31 cellular contexts compared by ENCODE assay signal in the genomic region with DNA sequence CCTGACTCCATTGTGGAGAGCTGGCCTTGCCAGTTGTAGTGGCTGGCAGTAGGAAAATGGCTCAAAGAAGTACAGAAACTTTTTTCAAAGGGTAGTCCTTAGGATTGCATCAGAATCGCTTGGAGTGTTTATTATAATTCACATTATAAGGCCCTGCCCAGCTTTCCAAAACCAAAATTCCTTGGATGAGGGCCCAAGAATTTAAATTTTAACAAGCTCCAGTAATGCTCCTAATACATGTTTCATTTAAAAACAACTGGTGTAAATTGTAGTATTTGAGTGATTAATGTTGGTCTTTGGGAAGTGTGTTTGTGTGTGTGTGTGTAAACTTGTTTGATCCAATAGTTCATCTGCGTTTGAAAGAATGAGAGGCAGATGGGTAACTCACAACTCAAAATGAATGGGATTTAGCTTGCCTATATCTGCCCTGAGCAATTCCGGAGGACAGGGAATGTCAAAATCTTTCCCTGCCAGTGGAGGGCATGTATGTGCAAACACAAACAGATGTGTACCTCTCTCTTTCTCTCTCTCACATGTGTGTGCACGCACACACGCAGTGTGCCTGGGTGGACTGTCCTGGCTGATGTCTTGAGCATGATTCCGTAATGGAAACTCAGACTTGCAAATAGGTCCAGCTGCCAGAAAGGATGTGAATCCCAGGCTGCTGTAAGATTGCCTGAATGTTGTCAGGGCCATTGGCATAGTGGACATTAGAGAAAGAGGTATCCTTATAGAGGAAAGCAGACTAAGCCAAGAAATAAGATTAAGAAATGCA.
A peak's percentile ranks its signal among the peaks of the same experiment; 100 is the strongest.
DNase-seq lines count a peak whose midpoint lies in the region; ATAC-seq and TF ChIP-seq lines count a peak whose summit lies in the region.
"Had no signal": no experiment of that assay in that cellular context is flagged by ENCODE, and none has a peak within 500 bp of the region (broad histone marks: within the 10 kb centered on the region; RNA-seq: fewer than 3 reads in every experiment).

No MANE protein-coding gene starts in this region.

- peaks cover 0 to 39% (median 28%) of the 10 kb centered on the region in 4 donors for H3K4me1 ChIP-seq in sigmoid colon
- H3K4me1 ChIP-seq: BE2C, Peyer's patch had no signal

- no peak overlapping the region for H3K4me3 Mint-ChIP-seq in stimulated activated effector memory CD8-positive, alpha-beta T cell treated with anti-CD3 and anti-CD28 coated beads, Interleukin-12 subunit alpha, Interleukin-12 subunit beta, amount 100 ng/mL, for 72 hours
- H3K4me3 Mint-ChIP-seq: activated CD4-positive, alpha-beta memory T cell treated with anti-CD3 and anti-CD28 coated beads, Interleukin-2, amount 10 ng/mL, durations not matched to agents 7 days and 5 days; activated naive CD4-positive, alpha-beta T cell treated with anti-CD3 and anti-CD28 coated beads, Interleukin-2, amount 10 ng/mL, durations not matched to agents 7 days and 5 days; CD8-positive, alpha-beta memory T cell; GM23338; naive thymus-derived CD8-positive, alpha-beta T cell; stimulated activated naive B cell treated with anti-CD40 and anti-IgM and Interleukin-4, amounts not matched to agents 10 μg/mL and 1 μg/mL and 100 μg/mL, for 72 hours; T-helper 2 cell treated with Interferon-gamma antibody and Interleukin-4, amounts not matched to agents 5 μg/mL and 100 μg/mL, for 36 hours had no signal

- peaks cover 12% of the 10 kb centered on the region for H3K9me3 Mint-ChIP-seq in stimulated activated effector memory CD8-positive, alpha-beta T cell treated with anti-CD3 and anti-CD28 coated beads, Interleukin-12 subunit alpha, Interleukin-12 subunit beta, amount 100 ng/mL, for 72 hours
- H3K9me3 Mint-ChIP-seq: activated CD4-positive, alpha-beta memory T cell treated with anti-CD3 and anti-CD28 coated beads, Interleukin-2, amount 10 ng/mL, durations not matched to agents 7 days and 5 days; activated naive CD4-positive, alpha-beta T cell treated with anti-CD3 and anti-CD28 coated beads, Interleukin-2, amount 10 ng/mL, durations not matched to agents 7 days and 5 days; GM23338; stimulated activated naive B cell treated with anti-CD40 and anti-IgM and Interleukin-4, amounts not matched to agents 10 μg/mL and 1 μg/mL and 100 μg/mL, for 72 hours; T-helper 2 cell treated with Interferon-gamma antibody and Interleukin-4, amounts not matched to agents 5 μg/mL and 100 μg/mL, for 36 hours had no signal

- H3K27ac Mint-ChIP-seq in stimulated activated effector memory CD8-positive, alpha-beta T cell treated with anti-CD3 and anti-CD28 coated beads, Interleukin-12 subunit alpha, Interleukin-12 subunit beta, amount 100 ng/mL, for 72 hours: no peak overlapping the region
- H3K27ac Mint-ChIP-seq: activated CD4-positive, alpha-beta memory T cell treated with anti-CD3 and anti-CD28 coated beads, Interleukin-2, amount 10 ng/mL, durations not matched to agents 7 days and 5 days; activated naive CD4-positive, alpha-beta T cell treated with anti-CD3 and anti-CD28 coated beads, Interleukin-2, amount 10 ng/mL, durations not matched to agents 7 days and 5 days; CD8-positive, alpha-beta memory T cell; GM23338; naive thymus-derived CD8-positive, alpha-beta T cell; stimulated activated naive B cell treated with anti-CD40 and anti-IgM and Interleukin-4, amounts not matched to agents 10 μg/mL and 1 μg/mL and 100 μg/mL, for 72 hours; T-helper 2 cell treated with Interferon-gamma antibody and Interleukin-4, amounts not matched to agents 5 μg/mL and 100 μg/mL, for 36 hours had no signal

- WGBS in sigmoid colon, 2 donors: 71 to 74% methylated on average over 6 of the region's 6 CpGs

- no peaks in the 10 kb centered on the region for H3K27me3 ChIP-seq in sigmoid colon
- H3K27me3 ChIP-seq: BE2C, Peyer's patch, upper lobe of left lung had no signal

- peak in 2 of 4 donors; percentile 8 to 32 for TF ChIP-seq EP300 in sigmoid colon (IDR thresholded peaks at IDR 0.05)

- H3K27ac ChIP-seq in sigmoid colon: peak overlapping the region; percentile 55 to 66 (median 56)
- H3K27ac ChIP-seq: Peyer's patch had no signal

- intact Hi-C loops in left cardiac atrium (cut with DNase I) (no loop called here), sigmoid colon (cut with DNase I) (loop anchor here (10.0 kb wide), 6 partner anchors 239 to 1659 kb away; no protein-coding TSS in a partner anchor)

- no peak overlapping the region for H3K4me3 ChIP-seq in sigmoid colon
- H3K4me3 ChIP-seq: GM23338, Peyer's patch, skin epidermis, upper lobe of left lung had no signal

- TF ChIP-seq CTCF in sigmoid colon (IDR thresholded peaks at IDR 0.05): no peak

- H3K4me1 Mint-ChIP-seq in stimulated activated effector memory CD8-positive, alpha-beta T cell treated with anti-CD3 and anti-CD28 coated beads, Interleukin-12 subunit alpha, Interleukin-12 subunit beta, amount 100 ng/mL, for 72 hours: no peaks in the 10 kb centered on the region
- H3K4me1 Mint-ChIP-seq: activated CD4-positive, alpha-beta memory T cell treated with anti-CD3 and anti-CD28 coated beads, Interleukin-2, amount 10 ng/mL, durations not matched to agents 7 days and 5 days; activated naive CD4-positive, alpha-beta T cell treated with anti-CD3 and anti-CD28 coated beads, Interleukin-2, amount 10 ng/mL, durations not matched to agents 7 days and 5 days; CD8-positive, alpha-beta memory T cell; naive thymus-derived CD8-positive, alpha-beta T cell; stimulated activated naive B cell treated with anti-CD40 and anti-IgM and Interleukin-4, amounts not matched to agents 10 μg/mL and 1 μg/mL and 100 μg/mL, for 72 hours had no signal

- peak; percentile 15 to 36 for ATAC-seq in left cardiac atrium
- ATAC-seq in stimulated activated effector memory CD8-positive, alpha-beta T cell treated with anti-CD3 and anti-CD28 coated beads, Interleukin-12 subunit alpha, Interleukin-12 subunit beta, amount 100 ng/mL, for 72 hours: no peak
- ATAC-seq: naive thymus-derived CD8-positive, alpha-beta T cell; stimulated activated naive B cell treated with anti-CD40 and anti-IgM and Interleukin-4, amounts not matched to agents 10 μg/mL and 1 μg/mL and 100 μg/mL, for 72 hours had no signal

- TF ChIP-seq POLR2A in sigmoid colon (IDR thresholded peaks at IDR 0.05): no peak

- H3K36me3 ChIP-seq in sigmoid colon: no peaks in the 10 kb centered on the region
- H3K36me3 ChIP-seq: BE2C, Peyer's patch, upper lobe of left lung had no signal

- H3K36me3 Mint-ChIP-seq in stimulated activated effector memory CD8-positive, alpha-beta T cell treated with anti-CD3 and anti-CD28 coated beads, Interleukin-12 subunit alpha, Interleukin-12 subunit beta, amount 100 ng/mL, for 72 hours: no peaks in the 10 kb centered on the region
- H3K36me3 Mint-ChIP-seq: activated naive CD4-positive, alpha-beta T cell treated with anti-CD3 and anti-CD28 coated beads, Interleukin-2, amount 10 ng/mL, durations not matched to agents 7 days and 5 days; CD8-positive, alpha-beta memory T cell; naive thymus-derived CD8-positive, alpha-beta T cell; stimulated activated naive B cell treated with anti-CD40 and anti-IgM and Interleukin-4, amounts not matched to agents 10 μg/mL and 1 μg/mL and 100 μg/mL, for 72 hours had no signal

- DNase-seq in AG20443 (ENCODE audit: low spot score): peak; percentile 52
- peak; percentile 11 for DNase-seq in astrocyte of the hippocampus (ENCODE audit: low read depth, low spot score)
- DNase-seq in left cardiac atrium: no peak
- DNase-seq in sigmoid colon: peak; percentile 83
- no peak for DNase-seq in A172 (ENCODE audit: low spot score)
- no peak for DNase-seq in T1000 (lab: John Stamatoyannopoulos, UW)
- DNase-seq in NCI-H748 (lab: John Stamatoyannopoulos, UW; ENCODE audit: unreplicated experiment): no peak
- DNase-seq in stimulated activated effector memory CD8-positive, alpha-beta T cell treated with anti-CD3 and anti-CD28 coated beads, Interleukin-12 subunit alpha, Interleukin-12 subunit beta, amount 100 ng/mL, for 72 hours (ENCODE audit: low spot score in 2 of 2): no peak
- DNase-seq: activated CD4-positive, alpha-beta memory T cell treated with anti-CD3 and anti-CD28 coated beads, Interleukin-2, amount 10 ng/mL, durations not matched to agents 7 days and 5 days; activated CD4-positive, alpha-beta T cell treated with anti-CD3 and anti-CD28 coated beads for 1 hour; activated CD8-positive, alpha-beta memory T cell treated with anti-CD3 and anti-CD28 coated beads, Interleukin-2, amount 50 U/mL, for 4 hours; activated naive CD4-positive, alpha-beta T cell treated with anti-CD3 and anti-CD28 coated beads, Interleukin-2, amount 10 ng/mL, durations not matched to agents 7 days and 5 days; amniotic stem cell; BE2C; CD8-positive, alpha-beta memory T cell; DMS 273 treated with DMSO at 0.1 percent for 48 hours; effector CD4-positive, alpha-beta T cell; EL; head of caudate nucleus; IMR-90; islet precursor cell; naive thymus-derived CD8-positive, alpha-beta T cell; NCI-H1436; NCI-H774; Peyer's patch; SIG-M5; stimulated activated naive B cell treated with anti-CD40 and anti-IgM and Interleukin-4, amounts not matched to agents 10 μg/mL and 1 μg/mL and 100 μg/mL, for 72 hours; upper lobe of left lung had no signal

- H3K9me3 ChIP-seq in sigmoid colon: no peaks in the 10 kb centered on the region
- H3K9me3 ChIP-seq: BE2C, Peyer's patch, upper lobe of left lung had no signal

Comparison
In these comparisons a context has a peak if more than half of its experiments do, and no peak if none do; other contexts are left out.
1. DNase-seq: peak in AG20443 (single experiment), astrocyte of the hippocampus (single experiment) and sigmoid colon (single experiment); none in left cardiac atrium (single experiment), A172 (single experiment), T1000 (single experiment), NCI-H748 (single experiment) and stimulated activated effector memory CD8-positive, alpha-beta T cell treated with anti-CD3 and anti-CD28 coated beads, Interleukin-12 subunit alpha, Interleukin-12 subunit beta, amount 100 ng/mL, for 72 hours (0 of 2).